Comparison of ENCODE assay signal across 18 cellular contexts in the genomic region with DNA sequence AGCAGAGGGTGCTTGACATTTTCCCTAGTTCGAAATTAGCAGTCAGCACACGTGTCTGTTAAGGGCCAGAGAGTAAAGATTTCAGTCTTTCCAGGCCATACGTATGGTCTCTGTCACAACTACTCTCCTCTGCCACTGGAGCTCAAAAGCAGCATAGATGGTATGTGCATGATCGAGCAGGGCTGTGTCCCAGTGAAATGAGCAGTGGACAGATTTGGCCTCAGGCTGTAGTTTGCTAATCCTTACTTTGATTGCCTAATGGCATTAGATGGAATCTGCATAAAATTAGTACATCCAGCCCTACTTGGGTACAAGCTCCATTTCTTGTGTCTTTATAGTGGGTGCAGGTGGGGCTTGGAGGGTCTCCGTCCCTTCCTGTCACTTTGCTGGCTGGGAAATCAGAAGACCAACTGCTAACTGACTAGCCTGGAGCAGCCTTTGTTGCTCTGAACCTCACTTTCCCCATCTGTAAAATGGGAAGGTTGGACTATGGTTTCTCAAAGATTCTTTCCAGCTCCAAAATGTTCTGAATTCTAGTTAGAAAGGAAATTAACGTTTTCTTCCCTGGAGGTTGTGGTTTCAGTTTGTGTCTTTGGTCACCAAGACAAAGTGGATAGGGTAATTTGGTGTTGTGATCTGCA.
DNase-seq lines count a peak whose midpoint lies in the region; ATAC-seq, FAIRE-seq and TF ChIP-seq lines count a peak whose summit lies in the region.
"Had no signal": no experiment of that assay in that cellular context is flagged by ENCODE, and none has a peak within 500 bp of the region (broad histone marks: within the 10 kb centered on the region; RNA-seq: fewer than 3 reads in every experiment).

No MANE protein-coding gene starts in this region.

- BruUV-seq in MCF 10A (replicated peaks; lab: Mats Ljungman, UMichigan), result no TSS peak

- H3K36me3 ChIP-seq in breast epithelium, result no peaks in the 10 kb centered on the region
- H3K36me3 ChIP-seq in adipocyte (ENCODE audit: control insufficient read depth, insufficient read depth, low read length, severe bottlenecking), result peaks cover 4% of the 10 kb centered on the region

- H3K4me3 ChIP-seq in breast epithelium (no peak overlapping the region), adipocyte (ENCODE audit: low read length) (no peak overlapping the region)
- H3K4me3 ChIP-seq: SJCRH30 had no signal

- TF ChIP-seq POLR2A in breast epithelium (IDR thresholded peaks at IDR 0.05), result no peak

- no peak for ATAC-seq in GM19452 (IDR thresholded peaks at IDR 0.05; ENCODE audit: unreplicated experiment)
- ATAC-seq: PC-3 had no signal

- no peak overlapping the region for H3K27ac Mint-ChIP-seq in MCF 10A (ENCODE audit: low read depth, unreplicated experiment)
- H3K27ac Mint-ChIP-seq: CD4-positive, CD25-positive, alpha-beta regulatory T cell had no signal

- CTCF ChIA-PET in MCF 10A (lab: Yijun Ruan, JAX), result interaction anchor here (0.9 to 1.1 kb wide), 3 partner anchors 16 to 236 kb away, joined by 3 read pairs; no protein-coding TSS in a partner anchor

- no peaks in the 10 kb centered on the region for H3K27me3 Mint-ChIP-seq in MCF 10A (ENCODE audit: insufficient read depth, unreplicated experiment)

- DNase-seq in MCF 10A (ENCODE audit: unreplicated experiment) (peak; percentile 33), breast epithelium (ENCODE audit: low spot score in 2 of 2) (no peak), adipocyte (ENCODE audit: low read depth) (peak; percentile 78), fibroblast of gingiva (ENCODE audit: low read depth) (peak; percentile 76), urothelium cell line (ENCODE audit: low spot score) (no peak)
- no peak for DNase-seq in stimulated activated CD8-positive, alpha-beta memory T cell treated with anti-CD3 and anti-CD28 coated beads, Interleukin-4, amount 100 ng/mL, for 48 hours
- DNase-seq in activated CD4-positive, CD25-positive, alpha-beta regulatory T cell treated with anti-CD3 and anti-CD28 coated beads, Interleukin-2, amount 50 U/mL, for 72 hours, result no peak
- DNase-seq: CD4-positive, CD25-positive, alpha-beta regulatory T cell; COR-L47; GF-D8; Kasumi-1; NCI-H1092 treated with DMSO at 0.1 percent for 48 hours; NCI-H2081 treated with DMSO at 0.1 percent for 48 hours; PC-3; SJCRH30 had no signal

- peaks cover 7% of the 10 kb centered on the region for H3K36me3 Mint-ChIP-seq in MCF 10A (ENCODE audit: insufficient read depth, unreplicated experiment)
- H3K36me3 Mint-ChIP-seq: CD4-positive, CD25-positive, alpha-beta regulatory T cell had no signal

- TF ChIP-seq CTCF in MCF 10A (IDR thresholded peaks at IDR 0.05; ENCODE audit: unreplicated experiment) (no peak), breast epithelium (IDR thresholded peaks at IDR 0.05) (no peak)

- no peak overlapping the region for H3K9ac ChIP-seq in adipocyte (ENCODE audit: low read length)

- H3K4me1 ChIP-seq in breast epithelium, result no peaks in the 10 kb centered on the region
- peaks cover 14% of the 10 kb centered on the region for H3K4me1 ChIP-seq in adipocyte (ENCODE audit: control insufficient read depth, insufficient read depth, low read length)
- H3K4me1 ChIP-seq: SJCRH30 had no signal

- peaks cover 10% of the 10 kb centered on the region for H3K9me3 Mint-ChIP-seq in MCF 10A (ENCODE audit: unreplicated experiment)

- no peaks in the 10 kb centered on the region for H3K27me3 ChIP-seq in breast epithelium
- no peaks in the 10 kb centered on the region for H3K27me3 ChIP-seq in adipocyte (replicated peaks; ENCODE audit: control insufficient read depth, insufficient read depth, low read length)
- H3K27me3 ChIP-seq: SJCRH30 had no signal

- H3K27ac ChIP-seq in breast epithelium, result no peak overlapping the region
- H3K27ac ChIP-seq: 22Rv1, RWPE1, SJCRH30 had no signal

- H3K9me3 ChIP-seq in breast epithelium (peaks cover 3 to 8% of the 10 kb centered on the region in 2 donors), adipocyte (ENCODE audit: control insufficient read depth, low read length) (peaks cover 4% of the 10 kb centered on the region)

- peak; percentile 70 for FAIRE-seq in urothelium cell line (lab: Jason Lieb, UNC)

- H3K4me3 Mint-ChIP-seq in MCF 10A (ENCODE audit: unreplicated experiment), result no peak overlapping the region
- H3K4me3 Mint-ChIP-seq: CD4-positive, CD25-positive, alpha-beta regulatory T cell had no signal

- H3K4me1 Mint-ChIP-seq in MCF 10A (ENCODE audit: insufficient read depth, unreplicated experiment), result no peaks in the 10 kb centered on the region
- H3K4me1 Mint-ChIP-seq: CD4-positive, CD25-positive, alpha-beta regulatory T cell had no signal

- POLR2A ChIA-PET in MCF 10A (lab: Yijun Ruan, JAX), result interaction anchor here (0.6 to 1.2 kb wide), 3 partner anchors 16 to 181 kb away, joined by 3 to 5 read pairs (median 3); no protein-coding TSS in a partner anchor

- intact Hi-C loops in MCF 10A (cut with micrococcal nuclease) (no loop called here), breast epithelium (cut with DNase I; ENCODE audit: low total_unique reads) (no loop called here)

Comparison
In these comparisons a context has a peak if more than half of its experiments do, and no peak if none do; other contexts are left out.
1. DNase-seq: peak in MCF 10A (single experiment), adipocyte (single experiment) and fibroblast of gingiva (single experiment); none in breast epithelium (0 of 2), urothelium cell line (single experiment), stimulated activated CD8-positive, alpha-beta memory T cell treated with anti-CD3 and anti-CD28 coated beads, Interleukin-4, amount 100 ng/mL, for 48 hours (single experiment) and activated CD4-positive, CD25-positive, alpha-beta regulatory T cell treated with anti-CD3 and anti-CD28 coated beads, Interleukin-2, amount 50 U/mL, for 72 hours (single experiment).